In genomic region chr9:38393128-38393809, GRCh38 we compare ENCODE assay signal across 8 cellular contexts. TPM values are rescaled to one million over a fixed set of nuclear protein-coding genes. Genes with fewer than 3 reads are reported as not detected.
DNase-seq lines count a peak whose midpoint lies in the region; ATAC-seq and TF ChIP-seq lines count a peak whose summit lies in the region.

No MANE protein-coding gene starts in this region.

- H3K79me2 ChIP-seq in ACC112 (ENCODE audit: control insufficient read depth, insufficient read depth, low read length, unreplicated experiment): peaks cover 20% of the 10 kb centered on the region

- H3K36me3 Mint-ChIP-seq in T-helper 2 cell treated with Interferon-gamma antibody and Interleukin-4, amounts not matched to agents 5 μg/mL and 100 μg/mL, for 36 hours (ENCODE audit: low read depth): peaks cover 11% of the 10 kb centered on the region

- H3K4me1 Mint-ChIP-seq in T-helper 2 cell treated with Interferon-gamma antibody and Interleukin-4, amounts not matched to agents 5 μg/mL and 100 μg/mL, for 36 hours (ENCODE audit: low read depth): peaks cover 18% of the 10 kb centered on the region

- H2AFZ ChIP-seq in ACC112 (ENCODE audit: low read length, unreplicated experiment): peak overlapping the region; percentile 92

- H3K27me3 ChIP-seq in ACC112 (ENCODE audit: insufficient read depth, low read length): no peaks in the 10 kb centered on the region
- peaks cover 17% of the 10 kb centered on the region for H3K27me3 ChIP-seq in foreskin keratinocyte
- no peaks in the 10 kb centered on the region for H3K27me3 ChIP-seq in spleen (replicated peaks in 1 of 7)

- TF ChIP-seq POLR2A in spleen (IDR thresholded peaks at IDR 0.05): no peak

- peaks cover 22% of the 10 kb centered on the region for H3K27me3 Mint-ChIP-seq in T-helper 2 cell treated with Interferon-gamma antibody and Interleukin-4, amounts not matched to agents 5 μg/mL and 100 μg/mL, for 36 hours (ENCODE audit: low read depth)

- H3K27ac ChIP-seq in ACC112 (ENCODE audit: low read depth, low read length) (no peak overlapping the region), foreskin keratinocyte (peak overlapping the region; percentile 8), spleen (peak overlapping the region in 6 of 8 donors; percentile 2 to 71 (median 61))

- H3K9me3 Mint-ChIP-seq in T-helper 2 cell treated with Interferon-gamma antibody and Interleukin-4, amounts not matched to agents 5 μg/mL and 100 μg/mL, for 36 hours: no peaks in the 10 kb centered on the region

- peaks cover 5% of the 10 kb centered on the region for H3K4me1 ChIP-seq in ACC112 (ENCODE audit: control insufficient read depth, insufficient read depth, low read length, unreplicated experiment)
- no peaks in the 10 kb centered on the region for H3K4me1 ChIP-seq in foreskin keratinocyte
- H3K4me1 ChIP-seq in spleen: peaks cover 12 to 38% (median 24%) of the 10 kb centered on the region in 6 donors

- no peaks in the 10 kb centered on the region for H3K9me3 ChIP-seq in spleen

- intact Hi-C loops in spleen (cut with DNase I; ENCODE audit: low total_unique reads): no loop called here

- peak overlapping the region; percentile 90 for H3K4me3 ChIP-seq in ACC112 (ENCODE audit: low read depth, low read length)
- peak overlapping the region; percentile 64 to 89 (median 79) for H3K4me3 ChIP-seq in spleen

- peak overlapping the region; percentile 95 for H3K4me3 Mint-ChIP-seq in T-helper 2 cell treated with Interferon-gamma antibody and Interleukin-4, amounts not matched to agents 5 μg/mL and 100 μg/mL, for 36 hours

- DNase-seq in T-helper 2 cell treated with Interferon-gamma antibody and Interleukin-4, amounts not matched to agents 5 μg/mL and 100 μg/mL, for 36 hours (ENCODE audit: low spot score): no peak
- DNase-seq in foreskin keratinocyte (no peak), spleen (peak; percentile 61), T1000 (lab: John Stamatoyannopoulos, UW) (no peak), midbrain (lab: John Stamatoyannopoulos, UW) (no peak)
- no peak for DNase-seq in central memory CD4-positive, alpha-beta T cell

- H3K36me3 ChIP-seq in ACC112 (ENCODE audit: insufficient read depth, low read length): peaks cover 11% of the 10 kb centered on the region; the same call in 1 of the 2 replicates
- H3K36me3 ChIP-seq in spleen: peaks cover 0 to 26% (median 17%) of the 10 kb centered on the region in 6 donors

- 3 to 10% (median 6%) methylated on average over 5 to 9 of the region's 9 CpGs for WGBS in spleen, 5 donors

- peak overlapping the region; percentile 88 for H3K27ac Mint-ChIP-seq in T-helper 2 cell treated with Interferon-gamma antibody and Interleukin-4, amounts not matched to agents 5 μg/mL and 100 μg/mL, for 36 hours

- ATAC-seq in GM19351 (IDR thresholded peaks at IDR 0.05; ENCODE audit: unreplicated experiment) (peak; percentile 12), foreskin keratinocyte (peak; percentile 16)

- no peak for TF ChIP-seq CTCF in foreskin keratinocyte (conservative IDR thresholded peaks at IDR 0.05)
- TF ChIP-seq CTCF in spleen (IDR thresholded peaks at IDR 0.05 in 8 of 11, conservative IDR thresholded peaks at IDR 0.05 in 3 of 11): no peak

RNA-seq across cellular contexts. Expression of gene ALDH1B1, which starts 0.8 kb away (rescaled TPM):
- total RNA-seq in foreskin keratinocyte (29.8 and 38.4 TPM in 2 replicates), spleen (10 to 100 TPM in 2 of 7 donors, 1 to 10 TPM in 5; 6.1 to 14.7 (median 8.7) TPM)
- polyA plus RNA-seq in foreskin keratinocyte (15.3 and 21.3 TPM in 2 replicates), spleen (10 to 100 TPM in 1 of 3 donors, 1 to 10 TPM in 2; 4.0 to 10.8 (median 6.4) TPM)

RNA-seq across cellular contexts. Expression of gene IGFBPL1, which starts 31.0 kb away (rescaled TPM):
- total RNA-seq in foreskin keratinocyte: 0.46 TPM in 1 of 2 replicates, not detected in the other
- 0.20 TPM in 1 of 2 replicates, not detected in the other for polyA plus RNA-seq in foreskin keratinocyte
- not detected for total RNA-seq in spleen
- polyA plus RNA-seq in spleen: not detected
